9 cellular contexts compared by ENCODE assay signal in genomic region chr3:46369675-46370132, GRCh38. TPM values are rescaled to one million over a fixed set of nuclear protein-coding genes. Genes with fewer than 3 reads are reported as not detected.
A peak's percentile ranks its signal among the peaks of the same experiment; 100 is the strongest.
DNase-seq lines count a peak whose midpoint lies in the region; ATAC-seq and TF ChIP-seq lines count a peak whose summit lies in the region.
"Had no signal": no experiment of that assay in that cellular context is flagged by ENCODE, and none has a peak within 500 bp of the region (broad histone marks: within the 10 kb centered on the region; RNA-seq: fewer than 3 reads in every experiment).

No MANE protein-coding gene starts in this region.

- no peaks in the 10 kb centered on the region for H3K36me3 ChIP-seq in DND-41 (ENCODE audit: insufficient read depth, low read length)
- H3K36me3 ChIP-seq in OCI-LY3 (replicated peaks; ENCODE audit: low read depth, low read length) = no peaks in the 10 kb centered on the region
- H3K36me3 ChIP-seq in lower lobe of right lung = no peaks in the 10 kb centered on the region
- H3K36me3 ChIP-seq in WERI-Rb-1 = no peaks in the 10 kb centered on the region
- H3K36me3 ChIP-seq in Karpas-422 (ENCODE audit: insufficient read depth, low read length) = no peaks in the 10 kb centered on the region
- H3K36me3 ChIP-seq: sigmoid colon had no signal

- TF ChIP-seq CTCF in DND-41 (IDR thresholded peaks at IDR 0.05; ENCODE audit: borderline replicate concordance, extremely low read depth, low read length, poor library complexity, severe bottlenecking) = no peak
- no peak for TF ChIP-seq CTCF in OCI-LY3 (IDR thresholded peaks at IDR 0.05; ENCODE audit: low read depth, low read length)
- no peak for TF ChIP-seq CTCF in lower lobe of right lung (IDR thresholded peaks at IDR 0.05)
- TF ChIP-seq CTCF in WERI-Rb-1 (IDR thresholded peaks at IDR 0.05; ENCODE audit: low read depth, low read length) = no peak

- DNase-seq in DND-41 (no peak), lower lobe of right lung (no peak), WERI-Rb-1 (no peak), Karpas-422 (no peak), NCI-H1417 treated with DMSO at 0.1 percent for 48 hours (lab: John Stamatoyannopoulos, UW) (no peak), retina (no peak)
- DNase-seq: sigmoid colon had no signal

- H3K9me2 ChIP-seq in Karpas-422 (replicated peaks; ENCODE audit: insufficient read depth, low read length) = no peaks in the 10 kb centered on the region

- peak overlapping the region; percentile 81 for H3K27ac ChIP-seq in DND-41 (ENCODE audit: low read length)
- H3K27ac ChIP-seq in OCI-LY3 (ENCODE audit: low read length) = peak overlapping the region; percentile 53
- H3K27ac ChIP-seq in lower lobe of right lung = peak overlapping the region; percentile 56
- H3K27ac ChIP-seq in WERI-Rb-1 = no peak overlapping the region
- H3K27ac ChIP-seq in Karpas-422 (ENCODE audit: low read length) = no peak overlapping the region

- no peak for ATAC-seq in DND-41 (ENCODE audit: insufficient read depth, low read depth)
- ATAC-seq in GM21360 (IDR thresholded peaks at IDR 0.05; ENCODE audit: unreplicated experiment) = peak; percentile 42
- no peak for ATAC-seq in lower lobe of right lung

- peak overlapping the region; percentile 27; the same call in 1 of the 2 replicates for H2AFZ ChIP-seq in DND-41 (ENCODE audit: low read depth, low read length)
- H2AFZ ChIP-seq in OCI-LY3 (ENCODE audit: low read depth, low read length) = no peak overlapping the region
- H2AFZ ChIP-seq in Karpas-422 (ENCODE audit: low read length) = no peak overlapping the region

- intact Hi-C loops in lower lobe of right lung (cut with DNase I) = loop anchor here (10.0 kb wide), 2 partner anchors 85 to 285 kb away; no protein-coding TSS in a partner anchor

- peak overlapping the region; percentile 38 for H3K9ac ChIP-seq in DND-41 (ENCODE audit: low read depth, low read length)
- peak overlapping the region; percentile 27; the same call in 1 of the 2 replicates for H3K9ac ChIP-seq in OCI-LY3 (ENCODE audit: low read length)
- no peak overlapping the region for H3K9ac ChIP-seq in Karpas-422 (ENCODE audit: low read length)

- H4K20me1 ChIP-seq in DND-41 (ENCODE audit: insufficient read depth, low read length) = no peaks in the 10 kb centered on the region
- no peaks in the 10 kb centered on the region; the same call in 1 of the 2 replicates for H4K20me1 ChIP-seq in OCI-LY3 (ENCODE audit: insufficient read depth, low read length)
- H4K20me1 ChIP-seq in Karpas-422 (ENCODE audit: insufficient read depth, low read depth, low read length) = no peaks in the 10 kb centered on the region

- H3K4me2 ChIP-seq in DND-41 (ENCODE audit: insufficient read depth, low read length) (peak overlapping the region; percentile 39), OCI-LY3 (ENCODE audit: low read length) (peak overlapping the region; percentile 77), Karpas-422 (ENCODE audit: low read depth, low read length, poor library complexity, severe bottlenecking) (no peak overlapping the region)

- no peak overlapping the region for H3K4me3 ChIP-seq in DND-41 (ENCODE audit: low read depth in 1 of 2, low read length in 2 of 2)
- peak overlapping the region; percentile 55 for H3K4me3 ChIP-seq in OCI-LY3 (ENCODE audit: low read length)
- no peak overlapping the region for H3K4me3 ChIP-seq in lower lobe of right lung
- no peak overlapping the region for H3K4me3 ChIP-seq in WERI-Rb-1 (ENCODE audit: low read depth, low read length)
- no peak overlapping the region for H3K4me3 ChIP-seq in Karpas-422 (ENCODE audit: low read length)

- peaks cover 67% of the 10 kb centered on the region for H3K4me1 ChIP-seq in DND-41 (ENCODE audit: insufficient read depth, low read length)
- peaks cover 54% of the 10 kb centered on the region for H3K4me1 ChIP-seq in OCI-LY3 (ENCODE audit: low read length)
- peaks cover 43% of the 10 kb centered on the region for H3K4me1 ChIP-seq in lower lobe of right lung
- H3K4me1 ChIP-seq in Karpas-422 (ENCODE audit: low read length) = no peaks in the 10 kb centered on the region
- H3K4me1 ChIP-seq: sigmoid colon had no signal

- no peaks in the 10 kb centered on the region for H3K9me3 ChIP-seq in DND-41 (ENCODE audit: insufficient read depth, low read length, severe bottlenecking)
- H3K9me3 ChIP-seq in OCI-LY3 (ENCODE audit: insufficient read depth, low read length) = no peaks in the 10 kb centered on the region
- no peaks in the 10 kb centered on the region for H3K9me3 ChIP-seq in lower lobe of right lung
- no peaks in the 10 kb centered on the region for H3K9me3 ChIP-seq in WERI-Rb-1 (ENCODE audit: severe bottlenecking)
- no peaks in the 10 kb centered on the region for H3K9me3 ChIP-seq in Karpas-422 (ENCODE audit: low read length)
- H3K9me3 ChIP-seq: sigmoid colon had no signal

- H3K27me3 ChIP-seq in DND-41 (ENCODE audit: insufficient read depth, low read length, poor library complexity) = no peaks in the 10 kb centered on the region
- H3K27me3 ChIP-seq in OCI-LY3 (ENCODE audit: low read depth, low read length) = peaks cover 63% of the 10 kb centered on the region
- H3K27me3 ChIP-seq in lower lobe of right lung (ENCODE audit: low read depth) = no peaks in the 10 kb centered on the region
- H3K27me3 ChIP-seq in WERI-Rb-1 (ENCODE audit: insufficient read depth, low read depth, severe bottlenecking) = peaks cover 90% of the 10 kb centered on the region
- H3K27me3 ChIP-seq in Karpas-422 (ENCODE audit: low read length) = 0 out of 2 replicates have a peak, but pooled peaks cover 3% of the 10 kb centered on the region

- H3K79me2 ChIP-seq in DND-41 (ENCODE audit: insufficient read depth, low read length) (no peaks in the 10 kb centered on the region), OCI-LY3 (ENCODE audit: low read length) (no peaks in the 10 kb centered on the region), Karpas-422 (ENCODE audit: low read length) (no peaks in the 10 kb centered on the region)

RNA-seq across cellular contexts. Expression of gene CCR5, which starts 1.0 kb away (rescaled TPM):
- total RNA-seq in lower lobe of right lung = 5.3 TPM
- total RNA-seq in Karpas-422 (2014; rRNA removed; shearing (Covaris generic); ENCODE audit: low replicate concordance) = not detected in 2 replicates

RNA-seq across cellular contexts. Expression of gene CCR2, which starts 15.8 kb away (rescaled TPM):
- 15.8 TPM for total RNA-seq in lower lobe of right lung
- not detected in 2 replicates for total RNA-seq in Karpas-422 (2014; rRNA removed; shearing (Covaris generic); ENCODE audit: low replicate concordance)

RNA-seq across cellular contexts. Expression of gene CCRL2, which starts 37.4 kb away (rescaled TPM):
- total RNA-seq in lower lobe of right lung = 23.5 TPM
- 0.14 TPM in 1 of 2 replicates, not detected in the other for total RNA-seq in Karpas-422 (2014; rRNA removed; shearing (Covaris generic); ENCODE audit: low replicate concordance)

Comparison
In these comparisons a context has a peak if more than half of its experiments do, and no peak if none do; other contexts are left out.
1. H3K27ac ChIP-seq: peak in DND-41 (single experiment), OCI-LY3 (single experiment) and lower lobe of right lung (single experiment); none in WERI-Rb-1 (single experiment) and Karpas-422 (single experiment).
2. RNA of gene CCR2, which starts 15.8 kb away (total RNA-seq): 15.8 TPM in lower lobe of right lung (single experiment); not detected in Karpas-422; every median in the first group is over 10 times any median in the second.